ENCODE assay signal across 27 cellular contexts in the genomic region with DNA sequence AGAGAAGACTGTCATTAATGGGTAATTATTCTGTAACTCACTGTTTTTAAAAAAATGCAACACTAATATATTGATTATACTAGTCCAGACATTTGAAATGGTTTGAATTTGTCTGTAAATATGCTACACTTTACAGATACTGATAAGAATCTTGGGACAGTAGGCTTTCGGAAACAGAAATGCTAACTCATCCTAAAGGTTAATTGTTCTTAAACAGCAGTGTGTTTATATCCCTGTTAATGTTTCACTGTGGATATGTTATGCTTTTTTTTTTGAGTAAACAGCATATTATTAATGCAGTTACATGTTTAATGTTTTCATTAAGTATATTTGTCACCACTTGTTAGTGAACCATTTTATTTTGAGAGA.
"Had no signal": no experiment of that assay in that cellular context is flagged by ENCODE, and none has a peak within 500 bp of the region (broad histone marks: within the 10 kb centered on the region; RNA-seq: fewer than 3 reads in every experiment).

No MANE protein-coding gene starts in this region.

- DNase-seq: dermis blood vessel endothelial cell; effector memory CD4-positive, alpha-beta T cell; esophagus squamous epithelium; foreskin melanocyte; glutamatergic neuron; heart right ventricle; hippocampal formation; left cardiac atrium; left lung; mesenchymal stem cell; mucosa of descending colon; naive B cell; stimulated activated CD4-positive, alpha-beta T cell treated with anti-CD3 and anti-CD28 coated beads, Interleukin-2, amount 100 ng/mL, for 24 hours; stimulated activated CD4-positive, alpha-beta T cell treated with anti-CD3 and anti-CD28 coated beads, Interleukin-4, amount 100 ng/mL, for 24 hours; stimulated activated naive CD4-positive, alpha-beta T cell treated with Interleukin-2 at 50 U/mL for 16 hours; substantia nigra; testis; tibial artery; upper lobe of right lung; uterus had no signal

- H3K4me3 Mint-ChIP-seq: mesothelial cell of epicardium; naive B cell; natural killer cell treated with Interleukin-12 subunit alpha and Interleukin-12 subunit beta and Interleukin-15 and Interleukin-18, amount 100 ng/mL, for 72 hours; neural crest cell; stimulated activated effector memory CD8-positive, alpha-beta T cell treated with anti-CD3 and anti-CD28 coated beads, Interleukin-12 subunit alpha, Interleukin-12 subunit beta, amount 100 ng/mL, for 72 hours had no signal

- H3K4me3 ChIP-seq: coronary artery, esophagus squamous epithelium, heart right ventricle, left lung, mucosa of descending colon, prostate gland, right atrium auricular region, testis, tibial artery, upper lobe of right lung, uterus had no signal

- H3K4me1 Mint-ChIP-seq: mesothelial cell of epicardium; naive B cell; stimulated activated effector memory CD8-positive, alpha-beta T cell treated with anti-CD3 and anti-CD28 coated beads, Interleukin-12 subunit alpha, Interleukin-12 subunit beta, amount 100 ng/mL, for 72 hours had no signal

- H3K27me3 Mint-ChIP-seq: naive B cell; natural killer cell treated with Interleukin-12 subunit alpha and Interleukin-12 subunit beta and Interleukin-15 and Interleukin-18, amount 100 ng/mL, for 72 hours had no signal

- H3K27ac Mint-ChIP-seq: mesothelial cell of epicardium; natural killer cell treated with Interleukin-12 subunit alpha and Interleukin-12 subunit beta and Interleukin-15 and Interleukin-18, amount 100 ng/mL, for 72 hours; stimulated activated effector memory CD8-positive, alpha-beta T cell treated with anti-CD3 and anti-CD28 coated beads, Interleukin-12 subunit alpha, Interleukin-12 subunit beta, amount 100 ng/mL, for 72 hours had no signal

- H3K9me3 Mint-ChIP-seq: naive B cell; natural killer cell treated with Interleukin-12 subunit alpha and Interleukin-12 subunit beta and Interleukin-15 and Interleukin-18, amount 100 ng/mL, for 72 hours; neural crest cell; stimulated activated effector memory CD8-positive, alpha-beta T cell treated with anti-CD3 and anti-CD28 coated beads, Interleukin-12 subunit alpha, Interleukin-12 subunit beta, amount 100 ng/mL, for 72 hours had no signal

- H3K27me3 ChIP-seq: esophagus squamous epithelium, heart right ventricle, left lung, right atrium auricular region, testis, tibial artery, upper lobe of right lung, uterus had no signal

- H3K4me1 ChIP-seq: esophagus squamous epithelium, heart right ventricle, left lung, prostate gland, right atrium auricular region, testis, tibial artery, upper lobe of right lung, uterus had no signal

- H3K9me3 ChIP-seq: esophagus squamous epithelium, heart right ventricle, left lung, mucosa of descending colon, prostate gland, right atrium auricular region, testis, tibial artery, upper lobe of right lung, uterus had no signal

- H3K36me3 ChIP-seq: prostate gland, uterus had no signal

- H3K27ac ChIP-seq: coronary artery, esophagus squamous epithelium, heart right ventricle, left lung, prostate gland, right atrium auricular region, testis, tibial artery, upper lobe of right lung had no signal
